Comparison of ENCODE assay signal across 1 cellular context in the genomic region with DNA sequence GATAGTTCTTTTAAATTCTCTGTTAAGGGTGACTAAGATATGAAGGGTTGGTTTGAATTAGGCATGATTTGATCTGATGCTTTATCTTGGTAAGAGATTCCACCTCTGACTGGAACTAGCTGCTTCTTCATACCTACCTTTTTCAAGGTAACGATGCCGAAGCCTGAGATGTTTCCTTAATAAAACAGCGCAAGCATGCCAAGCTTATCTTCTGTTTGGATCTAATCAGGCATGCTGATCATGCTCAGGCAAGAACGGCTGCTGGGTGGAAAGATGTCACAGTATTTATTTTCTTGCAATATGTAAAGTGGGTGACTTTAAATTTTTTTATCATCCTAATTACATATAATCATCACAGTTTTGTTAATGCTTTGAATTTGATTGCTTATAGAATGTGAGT.
TF ChIP-seq lines count a peak whose summit lies in the region.

No MANE protein-coding gene starts in this region.

TF ChIP-seq in SK-N-SH treated with all-trans-retinoic acid at 6 μM for 48 hours, 23 proteins besides CTCF, POLR2A, EP300 and RAD21 (continued from another document):
- TF ChIP-seq, protein P1, sequence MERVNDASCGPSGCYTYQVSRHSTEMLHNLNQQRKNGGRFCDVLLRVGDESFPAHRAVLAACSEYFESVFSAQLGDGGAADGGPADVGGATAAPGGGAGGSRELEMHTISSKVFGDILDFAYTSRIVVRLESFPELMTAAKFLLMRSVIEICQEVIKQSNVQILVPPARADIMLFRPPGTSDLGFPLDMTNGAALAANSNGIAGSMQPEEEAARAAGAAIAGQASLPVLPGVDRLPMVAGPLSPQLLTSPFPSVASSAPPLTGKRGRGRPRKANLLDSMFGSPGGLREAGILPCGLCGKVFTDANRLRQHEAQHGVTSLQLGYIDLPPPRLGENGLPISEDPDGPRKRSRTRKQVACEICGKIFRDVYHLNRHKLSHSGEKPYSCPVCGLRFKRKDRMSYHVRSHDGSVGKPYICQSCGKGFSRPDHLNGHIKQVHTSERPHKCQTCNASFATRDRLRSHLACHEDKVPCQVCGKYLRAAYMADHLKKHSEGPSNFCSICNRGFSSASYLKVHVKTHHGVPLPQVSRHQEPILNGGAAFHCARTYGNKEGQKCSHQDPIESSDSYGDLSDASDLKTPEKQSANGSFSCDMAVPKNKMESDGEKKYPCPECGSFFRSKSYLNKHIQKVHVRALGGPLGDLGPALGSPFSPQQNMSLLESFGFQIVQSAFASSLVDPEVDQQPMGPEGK (CRISPR knock-in tag; IDR thresholded peaks at IDR 0.05; ENCODE audit: borderline replicate concordance), result no peak
- TF ChIP-seq SNAI2 (CRISPR knock-in tag; IDR thresholded peaks at IDR 0.05), result no peak
- TF ChIP-seq GLIS3 (CRISPR knock-in tag; IDR thresholded peaks at IDR 0.05), result no peak
